Comparison of ENCODE assay signal across 7 cellular contexts in genomic region chr17:62521295-62521694, GRCh38. TPM values are rescaled to one million over a fixed set of nuclear protein-coding genes. Genes with fewer than 3 reads are reported as not detected.
DNase-seq lines count a peak whose midpoint lies in the region; FAIRE-seq and TF ChIP-seq lines count a peak whose summit lies in the region.
"Not testable (repeated sequence)": the region's sequence is repeated elsewhere in the genome, so short reads cannot be mapped to it uniquely, and the experiment has no call there.

No MANE protein-coding gene starts in this region.

- H3K36me3 Mint-ChIP-seq in MCF 10A (ENCODE audit: insufficient read depth, unreplicated experiment) = peaks cover 43% of the 10 kb centered on the region

- DNase-seq in Caki2 (ENCODE audit: low read depth) (peak; percentile 6), NCI-H510A treated with DMSO at 0.1 percent for 48 hours (lab: John Stamatoyannopoulos, UW) (peak; percentile 3), MCF 10A (ENCODE audit: unreplicated experiment) (peak; percentile 2), fibroblast of mammary gland (ENCODE audit: low read depth) (peak; percentile 5), trophoblast cell (peak; percentile 27 to 51)
- DNase-seq in HTR-8/SVneo (ENCODE audit: insufficient read length, low spot score) = not testable (repeated sequence)

- H3K18ac ChIP-seq in trophoblast cell (ENCODE audit: low read length) = not testable (repeated sequence)

- H3K4me3 Mint-ChIP-seq in MCF 10A (ENCODE audit: unreplicated experiment) = not testable (repeated sequence)

- not testable (repeated sequence) for H3K14ac ChIP-seq in trophoblast cell (ENCODE audit: low read length)

- CTCF ChIA-PET in HEK293 (lab: Yijun Ruan, JAX) (interaction anchor here (0.9 kb wide), 1 partner anchor 8 kb away, joined by 4 read pairs; no protein-coding TSS in a partner anchor), MCF 10A (lab: Yijun Ruan, JAX) (interaction anchor here (0.6 kb wide), 2 partner anchors 18 to 1102 kb away, joined by 3 to 4 read pairs; no protein-coding TSS in a partner anchor)

- not testable (repeated sequence) for H2BK12ac ChIP-seq in trophoblast cell (ENCODE audit: low read length)

- H2BK5ac ChIP-seq in trophoblast cell (ENCODE audit: low read depth, low read length, poor library complexity) = not testable (repeated sequence)

- not testable (repeated sequence) for H2AFZ ChIP-seq in trophoblast cell (ENCODE audit: insufficient read depth, low read length, poor library complexity)

- not testable (repeated sequence) for H3K4me1 ChIP-seq in HEK293 (ENCODE audit: control insufficient read depth, insufficient read depth, low read length); trophoblast cell (ENCODE audit: control insufficient read depth in 1 of 2, insufficient read depth in 2 of 2, low read length in 2 of 2)

- H4K12ac ChIP-seq in trophoblast cell (ENCODE audit: low read depth, low read length) = not testable (repeated sequence)

- no CpG with 5 or more reads among the region's 5 CpGs for WGBS in trophoblast cell (ENCODE audit: extremely low coverage, insufficient coverage, insufficient read length)

- H3K27ac ChIP-seq in HEK293 (ENCODE audit: extremely low read depth, low read depth, low read length); trophoblast cell (ENCODE audit: low read depth, low read length): not testable (repeated sequence)

- not testable (repeated sequence) for H4K8ac ChIP-seq in trophoblast cell (ENCODE audit: low read depth, low read length)

- H2AK5ac ChIP-seq in trophoblast cell (ENCODE audit: low read length) = not testable (repeated sequence)

- not testable (repeated sequence) for H3K27ac Mint-ChIP-seq in MCF 10A (ENCODE audit: low read depth, unreplicated experiment)

- peak; percentile 13 for FAIRE-seq in HTR-8/SVneo (lab: Jason Lieb, UNC)

- POLR2A ChIA-PET in HEK293 (lab: Yijun Ruan, JAX) = not testable (repeated sequence)
- POLR2A ChIA-PET in MCF 10A (lab: Yijun Ruan, JAX) = interaction anchor here (0.6 kb wide), 1 partner anchor 16 kb away, joined by 3 read pairs; no protein-coding TSS in a partner anchor

- H3K79me1 ChIP-seq in trophoblast cell (ENCODE audit: low read length) = not testable (repeated sequence)

- H3K4me1 Mint-ChIP-seq in MCF 10A (ENCODE audit: insufficient read depth, unreplicated experiment) = not testable (repeated sequence)

- H3K4ac ChIP-seq in trophoblast cell (ENCODE audit: low read depth, low read length) = not testable (repeated sequence)

- in situ Hi-C loops in Caki2 (cut with HindIII; ENCODE audit: low pct_unique_long_range_greater_than_20kb, low sequenced_read_pairs) = not testable (repeated sequence)

- H3K27me3 Mint-ChIP-seq in MCF 10A (ENCODE audit: insufficient read depth, unreplicated experiment) = not testable (repeated sequence)

- not testable (repeated sequence) for BruUV-seq in MCF 10A (replicated peaks; lab: Mats Ljungman, UMichigan)

- H3K4me3 ChIP-seq in HEK293 (ENCODE audit: low read depth, low read length); fibroblast of mammary gland (ENCODE audit: control insufficient read depth, low read depth, low read length); trophoblast cell (ENCODE audit: low read depth, low read length): not testable (repeated sequence)

- not testable (repeated sequence) for H3K9ac ChIP-seq in trophoblast cell (ENCODE audit: low read length)

- H3K36me3 ChIP-seq in HEK293 (ENCODE audit: control insufficient read depth in 2 of 2, insufficient read depth in 1 of 2, low read length in 2 of 2) = peaks cover 7 to 25% of the 10 kb centered on the region in 2 experiments
- H3K36me3 ChIP-seq in trophoblast cell (ENCODE audit: control insufficient read depth in 1 of 2, insufficient read depth in 2 of 2, low read length in 2 of 2) = not testable (repeated sequence)

- H3K79me2 ChIP-seq in trophoblast cell (ENCODE audit: control insufficient read depth, insufficient read depth, low read length, poor library complexity) = not testable (repeated sequence)

- H3K23ac ChIP-seq in trophoblast cell (ENCODE audit: low read length) = not testable (repeated sequence)

- not testable (repeated sequence) for H4K91ac ChIP-seq in trophoblast cell (ENCODE audit: low read depth, low read length)

- not testable (repeated sequence) for TF ChIP-seq CTCF in HEK293 (tag by site-specific recombination; IDR thresholded peaks at IDR 0.05); MCF 10A (IDR thresholded peaks at IDR 0.05; ENCODE audit: unreplicated experiment); fibroblast of mammary gland (conservative IDR thresholded peaks at IDR 0.05; ENCODE audit: control insufficient read depth, insufficient read depth, low read depth, low read length)

- not testable (repeated sequence) for H3K9me3 Mint-ChIP-seq in MCF 10A (ENCODE audit: unreplicated experiment)

- not testable (repeated sequence) for H3K4me2 ChIP-seq in trophoblast cell (ENCODE audit: low read length)

- H2BK120ac ChIP-seq in trophoblast cell (ENCODE audit: insufficient read depth, low read length, poor library complexity) = not testable (repeated sequence)

- H3K27me3 ChIP-seq in trophoblast cell (ENCODE audit: insufficient read depth, low read length) = not testable (repeated sequence)

- intact Hi-C loops in MCF 10A (cut with micrococcal nuclease) = not testable (repeated sequence)

- H3K9me3 ChIP-seq in HEK293 (ENCODE audit: control insufficient read depth, insufficient read depth, low read depth, low read length); trophoblast cell (ENCODE audit: insufficient read depth, low read depth, low read length): not testable (repeated sequence)

TF ChIP-seq in HEK293, 187 proteins besides CTCF, POLR2A, EP300 and RAD21:
- TF ChIP-seq OSR2 (tag by site-specific recombination; IDR thresholded peaks at IDR 0.05) = peak; percentile 44

RNA-seq across cellular contexts. Expression of gene TLK2, which starts 42.7 kb away (rescaled TPM):
- 16.8 and 49.4 TPM in 2 replicates for total RNA-seq in Caki2 (2014; rRNA removed; shearing (Covaris generic); ENCODE audit: low replicate concordance)
- 44.5 and 56.1 TPM in 2 replicates for total RNA-seq in MCF 10A (2022)
- 21.3 and 22.8 TPM in 2 replicates for polyA plus RNA-seq in trophoblast cell (2013)
